ENCODE assay signal across 17 cellular contexts in genomic region chr11:45777127-45777969, GRCh38.
"Had no signal": no experiment of that assay in that cellular context is flagged by ENCODE, and none has a peak within 500 bp of the region (broad histone marks: within the 10 kb centered on the region; RNA-seq: fewer than 3 reads in every experiment).

No MANE protein-coding gene starts in this region.

- H3K4me3 ChIP-seq: adrenal gland, heart left ventricle, left lung, tibial artery had no signal

- H3K4me1 ChIP-seq: adrenal gland had no signal

- H3K9me3 ChIP-seq: adrenal gland, heart left ventricle, left lung, tibial artery had no signal

- H3K36me3 ChIP-seq: adrenal gland, heart left ventricle, left lung, tibial artery had no signal

- DNase-seq: activated CD8-positive, alpha-beta T cell treated with anti-CD3 and anti-CD28 coated beads for 36 hours; activated naive CD4-positive, alpha-beta T cell; dermis blood vessel endothelial cell; endodermal cell; erythroblast; heart left ventricle; islet precursor cell; left lung; mesendoderm; nephron progenitor cell; stimulated activated CD4-positive, alpha-beta T cell treated with anti-CD3 and anti-CD28 coated beads, Interleukin-4, amount 100 ng/mL, for 24 hours; stimulated activated naive CD8-positive, alpha-beta T cell treated with anti-CD3 and anti-CD28 coated beads, Interleukin-15, amount 100 ng/mL, for 72 hours; T-cell; T1000 had no signal

- H3K27ac ChIP-seq: adrenal gland, heart left ventricle, left lung, tibial artery, VCaP had no signal
